In genomic region chr13:27621366-27622101, GRCh38 we compare ENCODE assay signal across 8 cellular contexts. TPM values are rescaled to one million over a fixed set of nuclear protein-coding genes. Genes with fewer than 3 reads are reported as not detected.
A peak's percentile ranks its signal among the peaks of the same experiment; 100 is the strongest.
DNase-seq lines count a peak whose midpoint lies in the region; ATAC-seq, FAIRE-seq and TF ChIP-seq lines count a peak whose summit lies in the region.

TSS of gene POLR1D (plus strand) at chr13:27621892. CDS start at chr13:27621984, 92 bp downstream.

- peak within 1 kb of the TSS; percentile 68 for H2AFZ ChIP-seq in keratinocyte (ENCODE audit: control insufficient read depth, low read length)

- no peaks in the 10 kb centered on the region for H3K27me3 ChIP-seq in keratinocyte (ENCODE audit: control insufficient read depth, extremely low read depth, insufficient read depth, low read length)

- H3K4me1 ChIP-seq in keratinocyte (ENCODE audit: control insufficient read depth, extremely low read depth, insufficient read depth, low read length), result peaks cover 36% of the 10 kb centered on the region

- peaks cover 81% of the 10 kb centered on the region for H3K79me2 ChIP-seq in keratinocyte (ENCODE audit: control insufficient read depth, insufficient read depth, low read length)

- H3K27ac ChIP-seq in keratinocyte (ENCODE audit: control insufficient read depth, insufficient read depth, low read length), result peak within 1 kb of the TSS; percentile 99

- H3K9me3 ChIP-seq in keratinocyte (ENCODE audit: control insufficient read depth, low read depth, low read length), result no peaks in the 10 kb centered on the region

- H3K4me3 ChIP-seq in keratinocyte (ENCODE audit: control insufficient read depth in 2 of 3, extremely low read depth in 1 of 3, insufficient read depth in 2 of 3, low read depth in 1 of 3, low read length in 3 of 3), result peak within 1 kb of the TSS; percentile 97 to 99 (median 98)

- no peaks in the 10 kb centered on the region for H3K9me1 ChIP-seq in keratinocyte (ENCODE audit: control insufficient read depth, extremely low read depth, insufficient read depth, low read length)

- peak within 1 kb of the TSS; percentile 95 for H3K4me2 ChIP-seq in keratinocyte (ENCODE audit: control insufficient read depth, extremely low read depth, insufficient read depth, low read depth, low read length)

- H3K9ac ChIP-seq in keratinocyte (ENCODE audit: control insufficient read depth, extremely low read depth, insufficient read depth, low read length), result peak within 1 kb of the TSS; percentile 98

- H4K20me1 ChIP-seq in keratinocyte (ENCODE audit: control insufficient read depth, extremely low read depth, insufficient read depth, low read length), result peaks cover 4% of the 10 kb centered on the region

- peak; percentile 39 for FAIRE-seq in keratinocyte (lab: Jason Lieb, UNC)

- in situ Hi-C loops in ACHN (cut with HindIII; ENCODE audit: low pct_ligation_motif_present, low pct_unique_long_range_greater_than_20kb, low sequenced_read_pairs), result no loop called here

- peaks cover 6 to 13% of the 10 kb centered on the region in 2 experiments for H3K36me3 ChIP-seq in keratinocyte (ENCODE audit: control insufficient read depth in 2 of 2, extremely low read depth in 1 of 2, insufficient read depth in 2 of 2, low read length in 2 of 2)

- TF ChIP-seq CTCF in keratinocyte (optimal IDR thresholded peaks at IDR 0.05 in 1 of 3, IDR thresholded peaks at IDR 0.05 in 1 of 3, conservative IDR thresholded peaks at IDR 0.05 in 1 of 3; ENCODE audit: extremely low read depth in 1 of 3, insufficient read depth in 2 of 3, low read length in 3 of 3), result no peak

- dilution Hi-C loops in keratinocyte (cut with MboI; ENCODE audit: extremely low pct_ligation_motif_present, low sequenced_read_pairs), result no loop called here

- ATAC-seq in GM18868 (IDR thresholded peaks at IDR 0.05; ENCODE audit: unreplicated experiment), result peak; percentile 61
- peak; percentile 56 for ATAC-seq in HG03097 (IDR thresholded peaks at IDR 0.05; ENCODE audit: low FRiP score, unreplicated experiment)

- peak; percentile 84 for DNase-seq in ACHN
- peak; percentile 83 for DNase-seq in NCI-H345 (lab: John Stamatoyannopoulos, UW)
- DNase-seq in activated CD4-positive, CD25-positive, alpha-beta regulatory T cell treated with anti-CD3 and anti-CD28 coated beads, Interleukin-2, amount 50 U/mL, for 72 hours, result peak; percentile 77
- DNase-seq in cerebellar cortex (ENCODE audit: low spot score), result peak; percentile 82
- DNase-seq in keratinocyte (ENCODE audit: low read depth, low spot score), result no peak
- peak; percentile 70 to 72 for DNase-seq in stimulated activated CD4-positive, alpha-beta T cell treated with anti-CD3 and anti-CD28 coated beads, Interleukin-15, amount 100 ng/mL, for 1 hour (ENCODE audit: low read depth in 1 of 2, low spot score in 1 of 2)

RNA-seq across cellular contexts. Expression of gene POLR1D, which starts in this region (rescaled TPM):
- polyA plus RNA-seq in keratinocyte, result 152 to 235 TPM (median 204 TPM) in 3 replicates
- 183 TPM for polyA plus RNA-seq in keratinocyte (2011; ENCODE audit: low read depth)
- 199 and 322 TPM in 2 replicates for polyA plus RNA-seq in keratinocyte (2011; cell fraction: cytosol; rRNA removed)
- polyA plus RNA-seq in keratinocyte (2011; cell fraction: nucleus; rRNA removed), result 96.8 and 102 TPM in 2 replicates
- polyA plus RNA-seq in keratinocyte (2012; ENCODE audit: low replicate concordance), result 193 and 217 TPM in 2 replicates
- polyA minus RNA-seq in keratinocyte, result 29.4 to 86.5 TPM (median 63.1 TPM) in 3 replicates
- 79.4 TPM for polyA minus RNA-seq in keratinocyte (2011; cell fraction: cytosol; rRNA and poly(A)+ RNA removed)
- 18.8 and 27.7 TPM in 2 replicates for polyA minus RNA-seq in keratinocyte (2011; cell fraction: nucleus; rRNA and poly(A)+ RNA removed)
